ENCODE assay signal across 21 cellular contexts in genomic region chr20:57938158-57939108, GRCh38.
DNase-seq lines count a peak whose midpoint lies in the region; ATAC-seq and TF ChIP-seq lines count a peak whose summit lies in the region.
"Had no signal": no experiment of that assay in that cellular context is flagged by ENCODE, and none has a peak within 500 bp of the region (broad histone marks: within the 10 kb centered on the region; RNA-seq: fewer than 3 reads in every experiment).

No MANE protein-coding gene starts in this region.

- no TSS peak for BruUV-seq in Calu3 (replicated peaks; lab: Mats Ljungman, UMichigan)

- intact Hi-C loops in Calu3 (cut with micrococcal nuclease; ENCODE audit: unreplicated experiment): no loop called here

- CTCF ChIA-PET in Calu3 (lab: Charles Lee): no interaction called here

- no peaks in the 10 kb centered on the region for H3K27me3 Mint-ChIP-seq in Calu3 (ENCODE audit: unreplicated experiment)
- peaks cover 25% of the 10 kb centered on the region for H3K27me3 Mint-ChIP-seq in nephron (ENCODE audit: low read depth)
- H3K27me3 Mint-ChIP-seq: stimulated activated naive CD8-positive, alpha-beta T cell treated with anti-CD3 and anti-CD28 coated beads, Interleukin-15, Interleukin-2, amounts not matched to agents 100 ng/mL and 50 ng/mL, for 24 hours had no signal

- H3K36me3 Mint-ChIP-seq in Calu3 (ENCODE audit: insufficient read depth, unreplicated experiment) (peaks cover 5% of the 10 kb centered on the region), nephron (ENCODE audit: low read depth) (no peaks in the 10 kb centered on the region)
- H3K36me3 Mint-ChIP-seq: activated naive CD4-positive, alpha-beta T cell treated with anti-CD3 and anti-CD28 coated beads, Interleukin-2, amount 50 U/mL, for 24 hours had no signal

- no peak overlapping the region for H3K27ac ChIP-seq in brain microvascular endothelial cell
- H3K27ac ChIP-seq: cardiac muscle cell, vagina had no signal

- H3K4me3 Mint-ChIP-seq in Calu3 (ENCODE audit: low read depth, unreplicated experiment) (no peak overlapping the region), nephron (no peak overlapping the region)
- H3K4me3 Mint-ChIP-seq: activated CD4-positive, alpha-beta T cell treated with anti-CD3 and anti-CD28 coated beads for 36 hours; activated naive CD4-positive, alpha-beta T cell treated with anti-CD3 and anti-CD28 coated beads, Interleukin-2, amount 50 U/mL, for 24 hours; CD4-positive, alpha-beta T cell; effector memory CD8-positive, alpha-beta T cell; stimulated activated naive CD8-positive, alpha-beta T cell treated with anti-CD3 and anti-CD28 coated beads, Interleukin-15, Interleukin-2, amounts not matched to agents 100 ng/mL and 50 ng/mL, for 24 hours; T-helper 2 cell treated with Interferon-gamma antibody and Interleukin-4, amounts not matched to agents 5 μg/mL and 100 μg/mL, for 36 hours had no signal

- H3K9me3 Mint-ChIP-seq in Calu3 (ENCODE audit: low read depth, unreplicated experiment) (no peaks in the 10 kb centered on the region), nephron (no peaks in the 10 kb centered on the region)
- H3K9me3 Mint-ChIP-seq: activated naive CD4-positive, alpha-beta T cell treated with anti-CD3 and anti-CD28 coated beads, Interleukin-2, amount 50 U/mL, for 24 hours; CD4-positive, alpha-beta T cell; effector memory CD8-positive, alpha-beta T cell; stimulated activated naive CD8-positive, alpha-beta T cell treated with anti-CD3 and anti-CD28 coated beads, Interleukin-15, Interleukin-2, amounts not matched to agents 100 ng/mL and 50 ng/mL, for 24 hours; T-helper 2 cell treated with Interferon-gamma antibody and Interleukin-4, amounts not matched to agents 5 μg/mL and 100 μg/mL, for 36 hours had no signal

- H3K4me3 ChIP-seq in HFF-Myc (replicated peaks; ENCODE audit: low read depth, low read length) (no peak overlapping the region), brain microvascular endothelial cell (ENCODE audit: low read depth, low read length) (no peak overlapping the region)
- H3K4me3 ChIP-seq: cardiac muscle cell, vagina had no signal

- no peaks in the 10 kb centered on the region for H3K36me3 ChIP-seq in brain microvascular endothelial cell (replicated peaks)
- H3K36me3 ChIP-seq: cardiac muscle cell, vagina had no signal

- TF ChIP-seq CTCF in Calu3 (IDR thresholded peaks at IDR 0.05; ENCODE audit: unreplicated experiment) (peak; percentile 49), HFF-Myc (IDR thresholded peaks at IDR 0.05; ENCODE audit: low read depth, low read length, missing control alignments) (peak; percentile 12), brain microvascular endothelial cell (IDR thresholded peaks at IDR 0.05; ENCODE audit: low read depth, low read length, missing control alignments) (peak; percentile 52), nephron (IDR thresholded peaks at IDR 0.05; ENCODE audit: unreplicated experiment in 3 of 3) (no peak)

- H3K27ac Mint-ChIP-seq in Calu3 (ENCODE audit: unreplicated experiment) (peak overlapping the region; percentile 28), nephron (peak overlapping the region; percentile 65 to 94 (median 93))
- H3K27ac Mint-ChIP-seq: activated CD4-positive, alpha-beta T cell treated with anti-CD3 and anti-CD28 coated beads for 36 hours; activated naive CD4-positive, alpha-beta T cell treated with anti-CD3 and anti-CD28 coated beads, Interleukin-2, amount 50 U/mL, for 24 hours; CD4-positive, alpha-beta T cell; stimulated activated naive CD8-positive, alpha-beta T cell treated with anti-CD3 and anti-CD28 coated beads, Interleukin-15, Interleukin-2, amounts not matched to agents 100 ng/mL and 50 ng/mL, for 24 hours; T-helper 2 cell treated with Interferon-gamma antibody and Interleukin-4, amounts not matched to agents 5 μg/mL and 100 μg/mL, for 36 hours had no signal

- H3K4me1 Mint-ChIP-seq in Calu3 (ENCODE audit: low read depth, unreplicated experiment): peaks cover 68% of the 10 kb centered on the region
- H3K4me1 Mint-ChIP-seq in nephron: peaks cover 52% of the 10 kb centered on the region
- H3K4me1 Mint-ChIP-seq: activated CD4-positive, alpha-beta T cell treated with anti-CD3 and anti-CD28 coated beads for 36 hours; activated naive CD4-positive, alpha-beta T cell treated with anti-CD3 and anti-CD28 coated beads, Interleukin-2, amount 50 U/mL, for 24 hours had no signal

- DNase-seq in Calu3 (no peak), HFF-Myc (ENCODE audit: extremely low read depth, low read depth) (no peak), brain microvascular endothelial cell (peak; percentile 11), KBM-7 (no peak)
- DNase-seq in activated CD4-positive, CD25-positive, alpha-beta regulatory T cell (lab: John Stamatoyannopoulos, UW): no peak
- DNase-seq: activated CD4-positive, alpha-beta T cell treated with anti-CD3 and anti-CD28 coated beads for 36 hours; CD4-positive, alpha-beta T cell; effector memory CD8-positive, alpha-beta T cell; midbrain; MV-4-11; NCI-H2171; SHP77 treated with DMSO at 0.1 percent for 48 hours; stimulated activated CD4-positive, alpha-beta T cell treated with anti-CD3 and anti-CD28 coated beads, Interleukin-12 subunit alpha, Interleukin-12 subunit beta, amount 100 ng/mL, for 4 hours had no signal

- no peak for ATAC-seq in HG03135 (IDR thresholded peaks at IDR 0.05; ENCODE audit: unreplicated experiment)
- ATAC-seq in HG03139 (IDR thresholded peaks at IDR 0.05; ENCODE audit: unreplicated experiment): no peak
- ATAC-seq: activated CD4-positive, alpha-beta T cell treated with anti-CD3 and anti-CD28 coated beads for 36 hours; effector memory CD8-positive, alpha-beta T cell had no signal

- in situ Hi-C loops in brain microvascular endothelial cell (cut with HindIII; ENCODE audit: low pct_ligation_motif_present, low sequenced_read_pairs): no loop called here
- in situ Hi-C loops in KBM-7 (cut with MboI; ENCODE audit: low pct_unique_long_range_greater_than_20kb, low sequenced_read_pairs): no loop called here

- no peaks in the 10 kb centered on the region for H3K27me3 ChIP-seq in brain microvascular endothelial cell (replicated peaks)
- H3K27me3 ChIP-seq: vagina had no signal

Comparison
In these comparisons a context has a peak if more than half of its experiments do, and no peak if none do; other contexts are left out.
1. CTCF ChIP-seq: peak in Calu3 (single experiment), HFF-Myc (single experiment) and brain microvascular endothelial cell (single experiment); none in nephron (0 of 3).